8 cellular contexts compared by ENCODE assay signal in genomic region chr19:50427997-50428425, GRCh38. TPM values are rescaled to one million over a fixed set of nuclear protein-coding genes. Genes with fewer than 3 reads are reported as not detected.
DNase-seq lines count a peak whose midpoint lies in the region; ATAC-seq and TF ChIP-seq lines count a peak whose summit lies in the region.

No MANE protein-coding gene starts in this region.

- intact Hi-C loops in activated CD8-positive, alpha-beta T cell treated with anti-CD3 and anti-CD28 coated beads for 36 hours (cut with micrococcal nuclease) = no loop called here

- H3K27ac Mint-ChIP-seq in activated CD8-positive, alpha-beta T cell treated with anti-CD3 and anti-CD28 coated beads, Interleukin-2, amount 10 ng/mL, durations not matched to agents 7 days and 5 days = no peak overlapping the region
- H3K27ac Mint-ChIP-seq in activated CD8-positive, alpha-beta T cell treated with anti-CD3 and anti-CD28 coated beads for 36 hours = no peak overlapping the region
- peak overlapping the region in 3 of 10 donors; percentile 35 to 59 (median 37) for H3K27ac Mint-ChIP-seq in naive thymus-derived CD8-positive, alpha-beta T cell
- H3K27ac Mint-ChIP-seq in glutamatergic neuron (ENCODE audit: unreplicated experiment) = no peak overlapping the region
- no peak overlapping the region for H3K27ac Mint-ChIP-seq in immature natural killer cell

- TF ChIP-seq CTCF in activated CD8-positive, alpha-beta T cell treated with anti-CD3 and anti-CD28 coated beads for 36 hours (IDR thresholded peaks at IDR 0.05) = no peak
- TF ChIP-seq CTCF in glutamatergic neuron (IDR thresholded peaks at IDR 0.05; ENCODE audit: partially characterized antibody, unreplicated experiment) = no peak

- POLR2A ChIA-PET in activated CD8-positive, alpha-beta T cell treated with anti-CD3 and anti-CD28 coated beads, Interleukin-2, amount 10 ng/mL, durations not matched to agents 7 days and 5 days (lab: Charles Lee) = interaction anchor here (0.9 kb wide), 1 partner anchor 15 kb away, joined by 3 read pairs; no protein-coding TSS in a partner anchor
- POLR2A ChIA-PET in activated CD8-positive, alpha-beta T cell treated with anti-CD3 and anti-CD28 coated beads for 36 hours (lab: Charles Lee) = interaction anchor here (0.8 to 1.4 kb wide), 6 partner anchors 9 to 63 kb away, joined by 3 to 5 read pairs (median 4); partner anchors contain the start of genes NR1H2 and SPIB
- POLR2A ChIA-PET in naive thymus-derived CD8-positive, alpha-beta T cell (lab: Charles Lee) = no interaction called here

- CTCF ChIA-PET in activated CD8-positive, alpha-beta T cell treated with anti-CD3 and anti-CD28 coated beads, Interleukin-2, amount 10 ng/mL, durations not matched to agents 7 days and 5 days (lab: Charles Lee) = interaction anchor here (1.5 kb wide), 1 partner anchor 70 kb away, joined by 7 read pairs; no protein-coding TSS in a partner anchor
- CTCF ChIA-PET in activated CD8-positive, alpha-beta T cell treated with anti-CD3 and anti-CD28 coated beads for 36 hours (lab: Charles Lee) = interaction anchor here (1.0 kb wide), 1 partner anchor 33 kb away, joined by 3 read pairs; no protein-coding TSS in a partner anchor

- DNase-seq in activated CD8-positive, alpha-beta T cell treated with anti-CD3 and anti-CD28 coated beads, Interleukin-2, amount 10 ng/mL, durations not matched to agents 7 days and 5 days = peak; percentile 40
- DNase-seq in activated CD8-positive, alpha-beta T cell treated with anti-CD3 and anti-CD28 coated beads for 36 hours = no peak
- peak; percentile 37 for DNase-seq in activated CD4-positive, alpha-beta T cell treated with anti-CD3 and anti-CD28 coated beads, Interleukin-2, amount 50 U/mL, for 1 hour
- DNase-seq in fibroblast of peridontal ligament (ENCODE audit: extremely low read depth) = peak; percentile 75
- peak in 9 of 10 donors; percentile 4 to 70 (median 45) for DNase-seq in naive thymus-derived CD8-positive, alpha-beta T cell
- DNase-seq in NCI-H524 treated with DMSO at 0.1 percent for 48 hours (lab: John Stamatoyannopoulos, UW) = no peak
- no peak for DNase-seq in glutamatergic neuron
- DNase-seq in immature natural killer cell = no peak

- H3K4me3 Mint-ChIP-seq in activated CD8-positive, alpha-beta T cell treated with anti-CD3 and anti-CD28 coated beads, Interleukin-2, amount 10 ng/mL, durations not matched to agents 7 days and 5 days = peak overlapping the region; percentile 36
- H3K4me3 Mint-ChIP-seq in activated CD8-positive, alpha-beta T cell treated with anti-CD3 and anti-CD28 coated beads for 36 hours = no peak overlapping the region
- H3K4me3 Mint-ChIP-seq in naive thymus-derived CD8-positive, alpha-beta T cell = peak overlapping the region in 8 of 10 donors; percentile 39 to 71 (median 60)
- H3K4me3 Mint-ChIP-seq in glutamatergic neuron (ENCODE audit: unreplicated experiment) (no peak overlapping the region), immature natural killer cell (no peak overlapping the region)

- H3K36me3 Mint-ChIP-seq in activated CD8-positive, alpha-beta T cell treated with anti-CD3 and anti-CD28 coated beads, Interleukin-2, amount 10 ng/mL, durations not matched to agents 7 days and 5 days (ENCODE audit: low read depth) = no peaks in the 10 kb centered on the region
- no peaks in the 10 kb centered on the region for H3K36me3 Mint-ChIP-seq in activated CD8-positive, alpha-beta T cell treated with anti-CD3 and anti-CD28 coated beads for 36 hours (ENCODE audit: low read depth)
- no peaks in the 10 kb centered on the region for H3K36me3 Mint-ChIP-seq in naive thymus-derived CD8-positive, alpha-beta T cell
- H3K36me3 Mint-ChIP-seq in glutamatergic neuron (ENCODE audit: unreplicated experiment) (no peaks in the 10 kb centered on the region), immature natural killer cell (no peaks in the 10 kb centered on the region)

- H3K4me1 Mint-ChIP-seq in activated CD8-positive, alpha-beta T cell treated with anti-CD3 and anti-CD28 coated beads, Interleukin-2, amount 10 ng/mL, durations not matched to agents 7 days and 5 days (ENCODE audit: low read depth) = peaks cover 10% of the 10 kb centered on the region
- peaks cover 11% of the 10 kb centered on the region for H3K4me1 Mint-ChIP-seq in activated CD8-positive, alpha-beta T cell treated with anti-CD3 and anti-CD28 coated beads for 36 hours (ENCODE audit: low read depth)
- peaks cover 8 to 35% (median 14%) of the 10 kb centered on the region in 4 donors for H3K4me1 Mint-ChIP-seq in naive thymus-derived CD8-positive, alpha-beta T cell
- H3K4me1 Mint-ChIP-seq in glutamatergic neuron (ENCODE audit: low read depth, unreplicated experiment) (peaks cover 2% of the 10 kb centered on the region), immature natural killer cell (peaks cover 11 to 13% of the 10 kb centered on the region in 2 donors)

- no peak for ATAC-seq in activated CD8-positive, alpha-beta T cell treated with anti-CD3 and anti-CD28 coated beads, Interleukin-2, amount 10 ng/mL, durations not matched to agents 7 days and 5 days
- ATAC-seq in activated CD8-positive, alpha-beta T cell treated with anti-CD3 and anti-CD28 coated beads for 36 hours = no peak
- ATAC-seq in naive thymus-derived CD8-positive, alpha-beta T cell = peak; percentile 19 to 50

- H3K9me3 Mint-ChIP-seq in activated CD8-positive, alpha-beta T cell treated with anti-CD3 and anti-CD28 coated beads, Interleukin-2, amount 10 ng/mL, durations not matched to agents 7 days and 5 days (ENCODE audit: insufficient read depth) = no peaks in the 10 kb centered on the region
- no peaks in the 10 kb centered on the region for H3K9me3 Mint-ChIP-seq in activated CD8-positive, alpha-beta T cell treated with anti-CD3 and anti-CD28 coated beads for 36 hours
- H3K9me3 Mint-ChIP-seq in naive thymus-derived CD8-positive, alpha-beta T cell = no peaks in the 10 kb centered on the region
- H3K9me3 Mint-ChIP-seq in glutamatergic neuron (ENCODE audit: unreplicated experiment) (peaks cover 2% of the 10 kb centered on the region), immature natural killer cell (no peaks in the 10 kb centered on the region)

- peaks cover 15% of the 10 kb centered on the region for H3K27me3 Mint-ChIP-seq in activated CD8-positive, alpha-beta T cell treated with anti-CD3 and anti-CD28 coated beads, Interleukin-2, amount 10 ng/mL, durations not matched to agents 7 days and 5 days (ENCODE audit: low read depth)
- peaks cover 16% of the 10 kb centered on the region for H3K27me3 Mint-ChIP-seq in activated CD8-positive, alpha-beta T cell treated with anti-CD3 and anti-CD28 coated beads for 36 hours
- H3K27me3 Mint-ChIP-seq in naive thymus-derived CD8-positive, alpha-beta T cell = peaks cover 0 to 26% (median 8%) of the 10 kb centered on the region in 5 donors
- H3K27me3 Mint-ChIP-seq in glutamatergic neuron (ENCODE audit: unreplicated experiment) (no peaks in the 10 kb centered on the region), immature natural killer cell (ENCODE audit: low read depth in 3 of 3) (peaks cover 6 to 12% (median 10%) of the 10 kb centered on the region in 3 donors)

RNA-seq across cellular contexts. Expression of gene MYBPC2, which starts 4.7 kb away (rescaled TPM):
- total RNA-seq in activated CD8-positive, alpha-beta T cell treated with anti-CD3 and anti-CD28 coated beads, Interleukin-2, amount 10 ng/mL, durations not matched to agents 7 days and 5 days = not detected
- under 1 TPM; 0.11 to 0.59 TPM for total RNA-seq in activated CD8-positive, alpha-beta T cell treated with anti-CD3 and anti-CD28 coated beads for 36 hours
- total RNA-seq in naive thymus-derived CD8-positive, alpha-beta T cell = not detected
- not detected for polyA plus RNA-seq in naive thymus-derived CD8-positive, alpha-beta T cell
- total RNA-seq in glutamatergic neuron (ENCODE audit: unreplicated experiment) = 0.61 TPM
- polyA plus RNA-seq in immature natural killer cell = not detected

RNA-seq across cellular contexts. Expression of gene SPIB, which starts 9.3 kb away (rescaled TPM):
- total RNA-seq in activated CD8-positive, alpha-beta T cell treated with anti-CD3 and anti-CD28 coated beads, Interleukin-2, amount 10 ng/mL, durations not matched to agents 7 days and 5 days = under 1 TPM; 0.52 to 0.84 TPM
- 1 to 10 TPM in 1 of 2 experiments, under 1 TPM in 1; 0.68 to 1.5 TPM for total RNA-seq in activated CD8-positive, alpha-beta T cell treated with anti-CD3 and anti-CD28 coated beads for 36 hours
- total RNA-seq in naive thymus-derived CD8-positive, alpha-beta T cell = 1 to 10 TPM; 4.5 to 5.6 TPM
- polyA plus RNA-seq in naive thymus-derived CD8-positive, alpha-beta T cell = under 1 TPM in 2 of 3 donors, not detected in 1; 0.10 to 0.32 TPM
- 2.7 TPM for total RNA-seq in glutamatergic neuron (ENCODE audit: unreplicated experiment)
- 1 to 10 TPM in 2 of 3 donors, under 1 TPM in 1; 0.38 to 1.6 (median 1.5) TPM for polyA plus RNA-seq in immature natural killer cell

RNA-seq across cellular contexts. Expression of gene POLD1, which starts 43.9 kb away (rescaled TPM):
- 100 to 1,000 TPM; 163 to 181 TPM for total RNA-seq in activated CD8-positive, alpha-beta T cell treated with anti-CD3 and anti-CD28 coated beads, Interleukin-2, amount 10 ng/mL, durations not matched to agents 7 days and 5 days
- total RNA-seq in activated CD8-positive, alpha-beta T cell treated with anti-CD3 and anti-CD28 coated beads for 36 hours = 100 to 1,000 TPM; 214 to 215 TPM
- 10 to 100 TPM; 38.4 to 40.8 TPM for total RNA-seq in naive thymus-derived CD8-positive, alpha-beta T cell
- 10 to 100 TPM; 26.0 to 34.4 (median 33.8) TPM for polyA plus RNA-seq in naive thymus-derived CD8-positive, alpha-beta T cell
- 38.9 TPM for total RNA-seq in glutamatergic neuron (ENCODE audit: unreplicated experiment)
- polyA plus RNA-seq in immature natural killer cell = 10 to 100 TPM; 14.5 to 24.8 (median 22.8) TPM

RNA-seq across cellular contexts. Expression of gene EMC10, which starts 48.3 kb away (rescaled TPM):
- total RNA-seq in activated CD8-positive, alpha-beta T cell treated with anti-CD3 and anti-CD28 coated beads, Interleukin-2, amount 10 ng/mL, durations not matched to agents 7 days and 5 days = 10 to 100 TPM; 54.8 to 56.9 TPM
- 10 to 100 TPM; 28.7 to 31.2 TPM for total RNA-seq in activated CD8-positive, alpha-beta T cell treated with anti-CD3 and anti-CD28 coated beads for 36 hours
- 10 to 100 TPM; 83.5 to 84.4 TPM for total RNA-seq in naive thymus-derived CD8-positive, alpha-beta T cell
- 10 to 100 TPM in 1 of 3 donors, 1 to 10 TPM in 2; 8.3 to 11.2 (median 9.6) TPM for polyA plus RNA-seq in naive thymus-derived CD8-positive, alpha-beta T cell
- total RNA-seq in glutamatergic neuron (ENCODE audit: unreplicated experiment) = 98.8 TPM
- polyA plus RNA-seq in immature natural killer cell = 10 to 100 TPM in 1 of 3 donors, 1 to 10 TPM in 2; 6.9 to 13.3 (median 9.5) TPM

RNA-seq across cellular contexts. Expression of gene GARIN5A, which starts 48.6 kb away (rescaled TPM):
- under 1 TPM in 1 of 2 experiments, not detected in 1; 0.29 TPM for total RNA-seq in activated CD8-positive, alpha-beta T cell treated with anti-CD3 and anti-CD28 coated beads, Interleukin-2, amount 10 ng/mL, durations not matched to agents 7 days and 5 days
- total RNA-seq in activated CD8-positive, alpha-beta T cell treated with anti-CD3 and anti-CD28 coated beads for 36 hours = 1 to 10 TPM in 1 of 2 experiments, under 1 TPM in 1; 0.36 to 1.5 TPM
- under 1 TPM in 1 of 2 experiments, not detected in 1; 0.94 TPM for total RNA-seq in naive thymus-derived CD8-positive, alpha-beta T cell
- polyA plus RNA-seq in naive thymus-derived CD8-positive, alpha-beta T cell = 1 to 10 TPM in 1 of 3 donors, under 1 TPM in 2; 0.65 to 1.7 (median 0.96) TPM
- 5.2 TPM for total RNA-seq in glutamatergic neuron (ENCODE audit: unreplicated experiment)
- 1 to 10 TPM in 1 of 3 donors, under 1 TPM in 2; 0.39 to 1.3 (median 0.68) TPM for polyA plus RNA-seq in immature natural killer cell

Comparison
In these comparisons a context has a peak if more than half of its experiments do, and no peak if none do; other contexts are left out.
1. DNase-seq: peak in activated CD8-positive, alpha-beta T cell treated with anti-CD3 and anti-CD28 coated beads, Interleukin-2, amount 10 ng/mL, durations not matched to agents 7 days and 5 days (single experiment), activated CD4-positive, alpha-beta T cell treated with anti-CD3 and anti-CD28 coated beads, Interleukin-2, amount 50 U/mL, for 1 hour (single experiment), fibroblast of peridontal ligament (single experiment) and naive thymus-derived CD8-positive, alpha-beta T cell (9 of 10); none in activated CD8-positive, alpha-beta T cell treated with anti-CD3 and anti-CD28 coated beads for 36 hours (single experiment), NCI-H524 treated with DMSO at 0.1 percent for 48 hours (single experiment), glutamatergic neuron (single experiment) and immature natural killer cell (0 of 3).
2. H3K4me3 Mint-ChIP-seq: peak in activated CD8-positive, alpha-beta T cell treated with anti-CD3 and anti-CD28 coated beads, Interleukin-2, amount 10 ng/mL, durations not matched to agents 7 days and 5 days (single experiment) and naive thymus-derived CD8-positive, alpha-beta T cell (8 of 10); none in activated CD8-positive, alpha-beta T cell treated with anti-CD3 and anti-CD28 coated beads for 36 hours (single experiment), glutamatergic neuron (single experiment) and immature natural killer cell (0 of 5).
3. ATAC-seq: peak in naive thymus-derived CD8-positive, alpha-beta T cell (2 of 2); none in activated CD8-positive, alpha-beta T cell treated with anti-CD3 and anti-CD28 coated beads, Interleukin-2, amount 10 ng/mL, durations not matched to agents 7 days and 5 days (single experiment) and activated CD8-positive, alpha-beta T cell treated with anti-CD3 and anti-CD28 coated beads for 36 hours (single experiment).